In genomic region chr20:62643521-62644043, GRCh38 we compare ENCODE assay signal across 8 cellular contexts. TPM values are rescaled to one million over a fixed set of nuclear protein-coding genes. Genes with fewer than 3 reads are reported as not detected.
DNase-seq lines count a peak whose midpoint lies in the region; ATAC-seq and TF ChIP-seq lines count a peak whose summit lies in the region.

No MANE protein-coding gene starts in this region.

- TF ChIP-seq CTCF in left lung (IDR thresholded peaks at IDR 0.05) = no peak
- no peak for TF ChIP-seq CTCF in thoracic aorta (IDR thresholded peaks at IDR 0.05)

- H3K27me3 Mint-ChIP-seq in activated CD4-positive, alpha-beta T cell treated with anti-CD3 and anti-CD28 coated beads, Interleukin-2, amount 10 ng/mL, durations not matched to agents 7 days and 5 days = peaks cover 10% of the 10 kb centered on the region
- no peaks in the 10 kb centered on the region for H3K27me3 Mint-ChIP-seq in activated naive CD8-positive, alpha-beta T cell

- H3K4me1 ChIP-seq in left lung (peaks cover 19 to 74% of the 10 kb centered on the region in 2 donors), thoracic aorta (ENCODE audit: control insufficient read depth in 1 of 2, low read depth in 2 of 2) (peaks cover 3 to 23% of the 10 kb centered on the region in 2 donors)

- peaks cover 53% of the 10 kb centered on the region for H3K4me1 Mint-ChIP-seq in activated CD4-positive, alpha-beta T cell treated with anti-CD3 and anti-CD28 coated beads, Interleukin-2, amount 10 ng/mL, durations not matched to agents 7 days and 5 days
- H3K4me1 Mint-ChIP-seq in activated naive CD8-positive, alpha-beta T cell (ENCODE audit: low read depth) = peaks cover 14% of the 10 kb centered on the region

- peak overlapping the region; percentile 90 for H3K4me3 Mint-ChIP-seq in activated CD4-positive, alpha-beta T cell treated with anti-CD3 and anti-CD28 coated beads, Interleukin-2, amount 10 ng/mL, durations not matched to agents 7 days and 5 days
- peak overlapping the region; percentile 76 for H3K4me3 Mint-ChIP-seq in activated naive CD8-positive, alpha-beta T cell

- H3K27ac Mint-ChIP-seq in activated CD4-positive, alpha-beta T cell treated with anti-CD3 and anti-CD28 coated beads, Interleukin-2, amount 10 ng/mL, durations not matched to agents 7 days and 5 days = peak overlapping the region; percentile 75
- H3K27ac Mint-ChIP-seq in activated naive CD8-positive, alpha-beta T cell = no peak overlapping the region

- H3K4me3 ChIP-seq in left lung = peak overlapping the region in 1 of 2 donors; percentile 90
- H3K4me3 ChIP-seq in thoracic aorta = peak overlapping the region; percentile 73

- peaks cover 22% of the 10 kb centered on the region for H3K36me3 Mint-ChIP-seq in activated CD4-positive, alpha-beta T cell treated with anti-CD3 and anti-CD28 coated beads, Interleukin-2, amount 10 ng/mL, durations not matched to agents 7 days and 5 days (ENCODE audit: low read depth)
- no peaks in the 10 kb centered on the region for H3K36me3 Mint-ChIP-seq in activated naive CD8-positive, alpha-beta T cell

- no peaks in the 10 kb centered on the region for H3K9me3 Mint-ChIP-seq in activated CD4-positive, alpha-beta T cell treated with anti-CD3 and anti-CD28 coated beads, Interleukin-2, amount 10 ng/mL, durations not matched to agents 7 days and 5 days
- H3K9me3 Mint-ChIP-seq in activated naive CD8-positive, alpha-beta T cell (ENCODE audit: low read depth) = no peaks in the 10 kb centered on the region

- H3K9me3 ChIP-seq in left lung = no peaks in the 10 kb centered on the region
- no peaks in the 10 kb centered on the region for H3K9me3 ChIP-seq in thoracic aorta

- H3K27ac ChIP-seq in left lung (peak overlapping the region; percentile 26 to 65), thoracic aorta (no peak overlapping the region)

- intact Hi-C loops in left lung (cut with DNase I) = no loop called here

- ATAC-seq in left lung (no peak), thoracic aorta (ENCODE audit: insufficient number of reproducible peaks, low FRiP score, low read depth) (no peak), GM21528 (IDR thresholded peaks at IDR 0.05; ENCODE audit: low FRiP score, unreplicated experiment) (no peak)

- H3K27me3 ChIP-seq in left lung = peaks cover 15 to 68% of the 10 kb centered on the region in 2 donors
- no peaks in the 10 kb centered on the region for H3K27me3 ChIP-seq in thoracic aorta (replicated peaks; ENCODE audit: insufficient read depth)

- no peak for DNase-seq in activated CD4-positive, alpha-beta T cell treated with anti-CD3 and anti-CD28 coated beads, Interleukin-2, amount 10 ng/mL, durations not matched to agents 7 days and 5 days
- DNase-seq in activated CD4-positive, alpha-beta T cell treated with anti-CD3 and anti-CD28 coated beads, Interleukin-2, amount 50 U/mL, for 48 hours = no peak
- no peak for DNase-seq in left lung
- no peak for DNase-seq in thoracic aorta (ENCODE audit: low spot score)
- DNase-seq in NK-92 treated with Interleukin-12 subunit alpha and Interleukin-12 subunit beta, amount 100 ng/mL, for 24 hours (lab: John Stamatoyannopoulos, UW) = no peak
- no peak for DNase-seq in NCI-H82 (lab: John Stamatoyannopoulos, UW)

- CTCF ChIA-PET in activated CD4-positive, alpha-beta T cell treated with anti-CD3 and anti-CD28 coated beads, Interleukin-2, amount 10 ng/mL, durations not matched to agents 7 days and 5 days (lab: Charles Lee) = interaction anchor here (0.7 to 2.2 kb wide), 5 partner anchors 7 to 144 kb away, joined by 3 to 10 read pairs (median 4); no protein-coding TSS in a partner anchor

- POLR2A ChIA-PET in activated CD4-positive, alpha-beta T cell treated with anti-CD3 and anti-CD28 coated beads, Interleukin-2, amount 10 ng/mL, durations not matched to agents 7 days and 5 days (lab: Charles Lee) = interaction anchor here (1.8 kb wide), 1 partner anchor 20 kb away, joined by 5 read pairs; no protein-coding TSS in a partner anchor

- H3K36me3 ChIP-seq in left lung (peaks cover 0 to 22% of the 10 kb centered on the region in 2 donors), thoracic aorta (no peaks in the 10 kb centered on the region)

RNA-seq across cellular contexts. Expression of gene SLCO4A1, which starts 1.3 kb away (rescaled TPM):
- 10 to 100 TPM; 54.2 to 55.2 TPM for total RNA-seq in activated CD4-positive, alpha-beta T cell treated with anti-CD3 and anti-CD28 coated beads, Interleukin-2, amount 10 ng/mL, durations not matched to agents 7 days and 5 days
- total RNA-seq in left lung (10 to 100 TPM; 11.5 to 47.2 TPM), thoracic aorta (10 to 100 TPM; 22.1 to 26.0 TPM)

Comparison
In these comparisons a context has a peak if more than half of its experiments do, and no peak if none do; other contexts are left out.
1. H3K27ac ChIP-seq: peak in left lung (2 of 2); none in thoracic aorta (0 of 2).